In the genomic region with DNA sequence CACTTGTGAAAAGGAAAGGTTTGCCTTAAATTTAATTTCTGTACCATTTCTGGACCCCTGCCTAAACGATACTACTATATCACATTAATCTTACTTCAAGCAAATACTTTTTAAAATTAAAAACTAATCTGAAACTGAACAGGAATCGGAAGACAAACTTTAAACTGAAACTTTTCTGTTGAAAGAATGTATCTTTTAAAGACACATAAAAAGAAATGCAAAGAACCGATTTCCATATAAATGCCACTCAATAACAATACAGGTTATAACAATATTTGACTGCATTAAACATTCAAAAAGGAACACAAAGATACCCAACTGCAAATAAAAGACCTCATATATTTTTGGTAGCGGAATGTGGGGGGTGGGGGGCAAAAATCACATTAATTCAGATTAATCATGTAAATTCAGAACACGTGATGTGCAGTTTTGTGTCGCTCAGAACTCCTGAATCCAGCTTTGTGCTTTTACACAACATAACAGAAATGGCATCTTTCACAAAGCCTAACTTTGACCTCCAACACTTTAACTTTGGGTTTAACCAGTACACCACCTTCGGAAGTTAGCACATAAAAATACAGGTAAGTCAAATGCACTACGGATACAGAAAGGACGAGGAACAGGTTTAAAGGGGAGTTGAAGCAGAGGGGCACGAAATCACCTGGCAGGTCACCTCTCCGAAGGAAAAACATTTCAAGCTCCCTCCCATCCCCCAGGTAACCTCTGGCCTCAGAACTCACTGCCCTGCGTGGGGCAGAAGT, we compare ENCODE assay signal across 8 cellular contexts. TPM values are rescaled to one million over a fixed set of nuclear protein-coding genes. Genes with fewer than 3 reads are reported as not detected.
DNase-seq lines count a peak whose midpoint lies in the region; ATAC-seq, FAIRE-seq and TF ChIP-seq lines count a peak whose summit lies in the region.

No MANE protein-coding gene starts in this region.

- no peak for TF ChIP-seq EP300 in A549 (IDR thresholded peaks at IDR 0.05)

- TF ChIP-seq RAD21 in A549 (conservative IDR thresholded peaks at IDR 0.05 in 1 of 2, IDR thresholded peaks at IDR 0.05 in 1 of 2), result no peak

- H3K9ac ChIP-seq in HUES48 (ENCODE audit: low read depth, low read length), result peak overlapping the region; percentile 66; the same call in 1 of the 2 replicates

- H3K4me2 ChIP-seq in A549, result peak overlapping the region; percentile 95

- no peak for ATAC-seq in A549
- ATAC-seq in GM21367 (IDR thresholded peaks at IDR 0.05; ENCODE audit: unreplicated experiment), result no peak
- no peak for ATAC-seq in HG02759 (IDR thresholded peaks at IDR 0.05; ENCODE audit: unreplicated experiment)

- DNase-seq in A549 (ENCODE audit: low read depth in 1 of 2, low spot score in 1 of 2) (no peak), choroid plexus epithelial cell (ENCODE audit: low read depth) (no peak), NK-92 (lab: John Stamatoyannopoulos, UW; ENCODE audit: unreplicated experiment) (no peak), LoVo (ENCODE audit: low spot score) (no peak)

- TF ChIP-seq POLR2A in A549 (IDR thresholded peaks at IDR 0.05; ENCODE audit: low read length), result no peak

- 57% methylated on average over 11 of the region's 12 CpGs for WGBS in A549 (ENCODE audit: missing lambda C conversion rate)

- H3K27me3 ChIP-seq in HUES48 (ENCODE audit: control insufficient read depth, insufficient read depth, low read length) (peaks cover 11% of the 10 kb centered on the region; the same call in 1 of the 2 replicates), muscle layer of duodenum (ENCODE audit: low read depth, low read length) (no peaks in the 10 kb centered on the region)

- no peaks in the 10 kb centered on the region for H3K9me3 ChIP-seq in A549
- H3K9me3 ChIP-seq in HUES48 (ENCODE audit: control insufficient read depth, insufficient read depth, low read length), result no peaks in the 10 kb centered on the region
- no peaks in the 10 kb centered on the region for H3K9me3 ChIP-seq in muscle layer of duodenum (ENCODE audit: control insufficient read depth in 1 of 2, low read length in 2 of 2)

- H3K4me3 ChIP-seq in A549 (peak overlapping the region; percentile 96), HUES48 (ENCODE audit: low read depth, low read length) (peak overlapping the region; percentile 85), choroid plexus epithelial cell (ENCODE audit: low read depth, low read length) (peak overlapping the region; percentile 80), muscle layer of duodenum (ENCODE audit: low read depth in 1 of 2, low read length in 2 of 2) (peak overlapping the region; percentile 80 to 82)

- CTCF ChIA-PET in A549 (lab: Yijun Ruan, JAX), result interaction anchor here (1.2 to 6.7 kb wide), 3 partner anchors 113 to 254 kb away, joined by 3 to 62 read pairs (median 19); no protein-coding TSS in a partner anchor

- FAIRE-seq in A549 (lab: Jason Lieb, UNC), result no peak

- no peaks in the 10 kb centered on the region for H3K36me3 ChIP-seq in HUES48 (ENCODE audit: control insufficient read depth, insufficient read depth, low read length)
- no peaks in the 10 kb centered on the region for H3K36me3 ChIP-seq in muscle layer of duodenum (ENCODE audit: control insufficient read depth in 1 of 2, insufficient read depth in 2 of 2, low read length in 2 of 2)

- H3K4me1 ChIP-seq in A549 (peaks cover 14% of the 10 kb centered on the region), HUES48 (ENCODE audit: control insufficient read depth, insufficient read depth, low read length) (peaks cover 24% of the 10 kb centered on the region), muscle layer of duodenum (ENCODE audit: control insufficient read depth in 1 of 2, insufficient read depth in 2 of 2, low read length in 2 of 2) (peaks cover 0 to 4% of the 10 kb centered on the region in 2 donors)

- TF ChIP-seq CTCF in A549 (IDR thresholded peaks at IDR 0.05), result no peak
- TF ChIP-seq CTCF in choroid plexus epithelial cell (conservative IDR thresholded peaks at IDR 0.05; ENCODE audit: low read depth, low read length), result no peak

- H3K27ac ChIP-seq in A549, result peak overlapping the region; percentile 97 to 99
- H3K27ac ChIP-seq in HUES48 (ENCODE audit: low read depth, low read length), result no peak overlapping the region
- peak overlapping the region; percentile 45 for H3K27ac ChIP-seq in muscle layer of duodenum (ENCODE audit: low read length)

- POLR2A ChIA-PET in A549 (lab: Yijun Ruan, JAX), result interaction anchor here (1.0 to 1.3 kb wide), 2 partner anchors 44 to 114 kb away, joined by 3 to 4 read pairs; no protein-coding TSS in a partner anchor

TF ChIP-seq in A549, 52 proteins besides CTCF, POLR2A, EP300 and RAD21:
- TF ChIP-seq MYC (IDR thresholded peaks at IDR 0.05; ENCODE audit: borderline replicate concordance, low read length), result no peak
- no peak for TF ChIP-seq RFX5 (IDR thresholded peaks at IDR 0.05)
- TF ChIP-seq, protein P1, sequence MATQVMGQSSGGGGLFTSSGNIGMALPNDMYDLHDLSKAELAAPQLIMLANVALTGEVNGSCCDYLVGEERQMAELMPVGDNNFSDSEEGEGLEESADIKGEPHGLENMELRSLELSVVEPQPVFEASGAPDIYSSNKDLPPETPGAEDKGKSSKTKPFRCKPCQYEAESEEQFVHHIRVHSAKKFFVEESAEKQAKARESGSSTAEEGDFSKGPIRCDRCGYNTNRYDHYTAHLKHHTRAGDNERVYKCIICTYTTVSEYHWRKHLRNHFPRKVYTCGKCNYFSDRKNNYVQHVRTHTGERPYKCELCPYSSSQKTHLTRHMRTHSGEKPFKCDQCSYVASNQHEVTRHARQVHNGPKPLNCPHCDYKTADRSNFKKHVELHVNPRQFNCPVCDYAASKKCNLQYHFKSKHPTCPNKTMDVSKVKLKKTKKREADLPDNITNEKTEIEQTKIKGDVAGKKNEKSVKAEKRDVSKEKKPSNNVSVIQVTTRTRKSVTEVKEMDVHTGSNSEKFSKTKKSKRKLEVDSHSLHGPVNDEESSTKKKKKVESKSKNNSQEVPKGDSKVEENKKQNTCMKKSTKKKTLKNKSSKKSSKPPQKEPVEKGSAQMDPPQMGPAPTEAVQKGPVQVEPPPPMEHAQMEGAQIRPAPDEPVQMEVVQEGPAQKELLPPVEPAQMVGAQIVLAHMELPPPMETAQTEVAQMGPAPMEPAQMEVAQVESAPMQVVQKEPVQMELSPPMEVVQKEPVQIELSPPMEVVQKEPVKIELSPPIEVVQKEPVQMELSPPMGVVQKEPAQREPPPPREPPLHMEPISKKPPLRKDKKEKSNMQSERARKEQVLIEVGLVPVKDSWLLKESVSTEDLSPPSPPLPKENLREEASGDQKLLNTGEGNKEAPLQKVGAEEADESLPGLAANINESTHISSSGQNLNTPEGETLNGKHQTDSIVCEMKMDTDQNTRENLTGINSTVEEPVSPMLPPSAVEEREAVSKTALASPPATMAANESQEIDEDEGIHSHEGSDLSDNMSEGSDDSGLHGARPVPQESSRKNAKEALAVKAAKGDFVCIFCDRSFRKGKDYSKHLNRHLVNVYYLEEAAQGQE (IDR thresholded peaks at IDR 0.05), result no peak

RNA-seq across cellular contexts. Expression of a gene that starts 0.9 kb away (rescaled TPM):
- polyA plus RNA-seq in A549 (2011; rRNA removed) (6.2 and 7.9 TPM in 2 replicates), A549 (2017; fragmentation: RNase III; extraction: RNeasy Plus Mini Kit Qiagen cat#74134 plus additional on column Dnase treatment) (3.8 to 6.2 TPM (median 5.5 TPM) in 3 replicates)
- 0.90 and 1.0 TPM in 2 replicates for polyA plus RNA-seq in A549 (2012; cell fraction: cytosol; rRNA removed)
- polyA plus RNA-seq in A549 (2012; cell fraction: nucleus; rRNA removed), result 0.97 and 1.3 TPM in 2 replicates
- polyA minus RNA-seq in A549 (2011; rRNA and poly(A)+ RNA removed), result 8.2 and 8.8 TPM in 2 replicates
